In genomic region chr1:227945891-227946623, GRCh38 we compare ENCODE assay signal across 9 cellular contexts. TPM values are rescaled to one million over a fixed set of nuclear protein-coding genes. Genes with fewer than 3 reads are reported as not detected.
DNase-seq lines count a peak whose midpoint lies in the region; ATAC-seq and TF ChIP-seq lines count a peak whose summit lies in the region.
"Had no signal": no experiment of that assay in that cellular context is flagged by ENCODE, and none has a peak within 500 bp of the region (broad histone marks: within the 10 kb centered on the region; RNA-seq: fewer than 3 reads in every experiment).

No MANE protein-coding gene starts in this region.

- no peaks in the 10 kb centered on the region for H3K4me1 ChIP-seq in endodermal cell (ENCODE audit: control insufficient read depth, insufficient read depth, low read length)
- H3K4me1 ChIP-seq in muscle layer of duodenum (ENCODE audit: control insufficient read depth in 1 of 2, insufficient read depth in 2 of 2, low read length in 2 of 2): peaks cover 0 to 58% of the 10 kb centered on the region in 2 donors

- H3K27ac Mint-ChIP-seq in T-helper 1 cell treated with Interleukin-12 subunit alpha and Interleukin-12 subunit beta and Interleukin-4 antibody, amounts not matched to agents 30 μg/mL and 1 μg/mL, for 36 hours: no peak overlapping the region
- no peak overlapping the region for H3K27ac Mint-ChIP-seq in endodermal cell

- no peaks in the 10 kb centered on the region for H3K36me3 Mint-ChIP-seq in T-helper 1 cell treated with Interleukin-12 subunit alpha and Interleukin-12 subunit beta and Interleukin-4 antibody, amounts not matched to agents 30 μg/mL and 1 μg/mL, for 36 hours (ENCODE audit: low read depth)
- no peaks in the 10 kb centered on the region for H3K36me3 Mint-ChIP-seq in endodermal cell (ENCODE audit: low read depth)

- H3K9me3 Mint-ChIP-seq in T-helper 1 cell treated with Interleukin-12 subunit alpha and Interleukin-12 subunit beta and Interleukin-4 antibody, amounts not matched to agents 30 μg/mL and 1 μg/mL, for 36 hours: no peaks in the 10 kb centered on the region
- H3K9me3 Mint-ChIP-seq in endodermal cell: no peaks in the 10 kb centered on the region

- H3K9me3 ChIP-seq in endodermal cell (ENCODE audit: control insufficient read depth, low read length) (no peaks in the 10 kb centered on the region), muscle layer of duodenum (ENCODE audit: control insufficient read depth in 1 of 2, low read length in 2 of 2) (no peaks in the 10 kb centered on the region)

- peaks cover 5% of the 10 kb centered on the region for H3K4me1 Mint-ChIP-seq in T-helper 1 cell treated with Interleukin-12 subunit alpha and Interleukin-12 subunit beta and Interleukin-4 antibody, amounts not matched to agents 30 μg/mL and 1 μg/mL, for 36 hours (ENCODE audit: low read depth)
- H3K4me1 Mint-ChIP-seq in endodermal cell: peaks cover 5% of the 10 kb centered on the region

- DNase-seq in T-helper 1 cell (no peak), SHP77 (lab: John Stamatoyannopoulos, UW) (peak; percentile 67 to 79), endodermal cell (peak; percentile 71), superior temporal gyrus (ENCODE audit: extremely low spot score) (no peak), GM19238 (ENCODE audit: insufficient read length, low spot score) (no peak)

- TF ChIP-seq CTCF in endodermal cell (conservative IDR thresholded peaks at IDR 0.05): no peak

- WGBS in endodermal cell (ENCODE audit: insufficient coverage in 1 of 2, insufficient read length in 1 of 2), 2 experiments: 59 to 63% methylated on average over 14 to 19 of the region's 19 CpGs

- no peaks in the 10 kb centered on the region for H3K36me3 ChIP-seq in endodermal cell (ENCODE audit: control insufficient read depth, insufficient read depth, low read length)
- no peaks in the 10 kb centered on the region for H3K36me3 ChIP-seq in muscle layer of duodenum (ENCODE audit: control insufficient read depth in 1 of 2, insufficient read depth in 2 of 2, low read length in 2 of 2)
- H3K36me3 ChIP-seq: cardiac muscle cell had no signal

- H3K4me3 ChIP-seq in endodermal cell (ENCODE audit: low read length) (no peak overlapping the region), muscle layer of duodenum (ENCODE audit: low read depth in 1 of 2, low read length in 2 of 2) (peak overlapping the region; percentile 57 to 76)

- peak overlapping the region; percentile 64 for H3K4me3 Mint-ChIP-seq in T-helper 1 cell treated with Interleukin-12 subunit alpha and Interleukin-12 subunit beta and Interleukin-4 antibody, amounts not matched to agents 30 μg/mL and 1 μg/mL, for 36 hours
- H3K4me3 Mint-ChIP-seq in endodermal cell: peak overlapping the region; percentile 69

- H3K27me3 ChIP-seq in endodermal cell (ENCODE audit: control insufficient read depth, insufficient read depth, low read length, poor library complexity, severe bottlenecking) (peaks cover 24% of the 10 kb centered on the region), muscle layer of duodenum (ENCODE audit: low read depth, low read length) (peaks cover 8% of the 10 kb centered on the region)

- H3K27me3 Mint-ChIP-seq in T-helper 1 cell treated with Interleukin-12 subunit alpha and Interleukin-12 subunit beta and Interleukin-4 antibody, amounts not matched to agents 30 μg/mL and 1 μg/mL, for 36 hours (ENCODE audit: low read depth): peaks cover 36% of the 10 kb centered on the region
- peaks cover 30% of the 10 kb centered on the region for H3K27me3 Mint-ChIP-seq in endodermal cell (ENCODE audit: insufficient read depth)

- H3K9ac ChIP-seq in endodermal cell (ENCODE audit: extremely low read depth, low read length, poor library complexity, severe bottlenecking): no peak overlapping the region

- H3K27ac ChIP-seq in endodermal cell (ENCODE audit: low read depth, low read length) (no peak overlapping the region), muscle layer of duodenum (ENCODE audit: low read length) (peak overlapping the region; percentile 83)
- H3K27ac ChIP-seq: cardiac muscle cell had no signal

- ATAC-seq in HG02678 (IDR thresholded peaks at IDR 0.05; ENCODE audit: unreplicated experiment): peak; percentile 33

RNA-seq across cellular contexts. Expression of gene WNT9A, which starts 1.7 kb away (rescaled TPM):
- total RNA-seq in endodermal cell: 1 to 10 TPM; 1.2 to 1.7 TPM
- 4.7 TPM for polyA plus RNA-seq in endodermal cell (2013, experiment 1 of 2)
- polyA plus RNA-seq in endodermal cell (2013, experiment 2 of 2): 5.5 TPM
- polyA plus RNA-seq: cardiac muscle cell had no signal

Comparison
In these comparisons a context has a peak if more than half of its experiments do, and no peak if none do; other contexts are left out.
1. DNase-seq: peak in SHP77 (2 of 2) and endodermal cell (single experiment); none in T-helper 1 cell (0 of 5), superior temporal gyrus (single experiment) and GM19238 (single experiment).